In the genomic region with DNA sequence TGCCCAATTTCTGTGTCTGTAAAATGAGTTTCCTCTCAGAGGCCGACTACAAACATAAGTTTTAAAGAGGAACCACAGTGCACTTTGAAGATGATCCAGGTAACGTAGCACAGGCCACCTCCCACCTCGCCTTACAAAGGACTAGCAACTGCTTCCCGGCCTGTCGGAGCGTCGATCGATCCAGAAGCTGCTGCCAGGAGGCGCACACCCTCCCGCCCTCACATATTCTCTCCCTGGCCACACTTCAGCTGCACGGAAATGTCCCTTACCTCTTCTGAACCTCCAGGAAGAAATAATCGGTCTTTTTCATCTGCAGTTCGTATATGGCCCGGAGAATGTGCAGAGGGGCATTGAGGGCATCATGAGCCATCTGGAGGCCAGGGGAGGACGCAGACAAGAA, we compare ENCODE assay signal across 25 cellular contexts.
"Had no signal": no experiment of that assay in that cellular context is flagged by ENCODE, and none has a peak within 500 bp of the region (broad histone marks: within the 10 kb centered on the region; RNA-seq: fewer than 3 reads in every experiment).

No MANE protein-coding gene starts in this region.

- H3K9me3 Mint-ChIP-seq: activated T-cell treated with anti-CD3 and anti-CD28 coated beads, Interleukin-2, amount 50 U/mL, for 4 hours had no signal

- ATAC-seq: activated T-cell treated with anti-CD3 and anti-CD28 coated beads, Interleukin-2, amount 50 U/mL, for 4 hours had no signal

- H3K27ac Mint-ChIP-seq: activated CD4-positive, alpha-beta memory T cell treated with anti-CD3 and anti-CD28 coated beads, Interleukin-2, amount 10 ng/mL, durations not matched to agents 7 days and 5 days; activated naive CD4-positive, alpha-beta T cell treated with anti-CD3 and anti-CD28 coated beads for 36 hours had no signal

- H3K4me3 Mint-ChIP-seq: activated CD4-positive, alpha-beta memory T cell treated with anti-CD3 and anti-CD28 coated beads, Interleukin-2, amount 10 ng/mL, durations not matched to agents 7 days and 5 days; activated naive CD4-positive, alpha-beta T cell treated with anti-CD3 and anti-CD28 coated beads for 36 hours; activated T-cell treated with anti-CD3 and anti-CD28 coated beads, Interleukin-2, amount 50 U/mL, for 4 hours had no signal

- H3K27me3 Mint-ChIP-seq: activated CD4-positive, alpha-beta memory T cell treated with anti-CD3 and anti-CD28 coated beads, Interleukin-2, amount 10 ng/mL, durations not matched to agents 7 days and 5 days had no signal

- H3K4me1 Mint-ChIP-seq: activated CD4-positive, alpha-beta memory T cell treated with anti-CD3 and anti-CD28 coated beads, Interleukin-2, amount 10 ng/mL, durations not matched to agents 7 days and 5 days had no signal

- DNase-seq: activated CD4-positive, alpha-beta memory T cell treated with anti-CD3 and anti-CD28 coated beads, Interleukin-2, amount 10 ng/mL, durations not matched to agents 7 days and 5 days; activated CD4-positive, alpha-beta T cell treated with anti-CD3 and anti-CD28 coated beads, Interleukin-2, amount 50 U/mL, for 1 hour; activated CD4-positive, CD25-positive, alpha-beta regulatory T cell; activated CD8-positive, alpha-beta memory T cell treated with anti-CD3 and anti-CD28 coated beads, Interleukin-2, amount 50 U/mL, for 48 hours; activated gamma-delta T cell; activated naive CD4-positive, alpha-beta T cell treated with anti-CD3 and anti-CD28 coated beads for 36 hours; activated T-cell treated with anti-CD3 and anti-CD28 coated beads, Interleukin-2, amount 50 U/mL, for 4 hours; aorta; IMR-90; Kasumi-1; KBM-7; NCI-H1048; NCI-H146; NCI-H187 treated with DMSO at 0.1 percent for 48 hours; NCI-H2081 treated with DMSO at 0.1 percent for 48 hours; NCI-H2171; NCI-H2227 treated with DMSO at 0.1 percent for 48 hours; NCI-H446 treated with DMSO at 0.1 percent for 48 hours; NCI-H524 treated with DMSO at 0.1 percent for 48 hours; NCI-H774; SIG-M5; T-helper 2 cell; T1000 had no signal

- FAIRE-seq: bronchial epithelial cell, TTC549 had no signal
